24 cellular contexts compared by ENCODE assay signal in genomic region chr11:43116071-43116470, GRCh38.
"Had no signal": no experiment of that assay in that cellular context is flagged by ENCODE, and none has a peak within 500 bp of the region (broad histone marks: within the 10 kb centered on the region; RNA-seq: fewer than 3 reads in every experiment).

No MANE protein-coding gene starts in this region.

- H3K9me3 ChIP-seq: Peyer's patch, SJCRH30 had no signal

- H3K4me3 ChIP-seq: K562, PC-9, Peyer's patch, SJCRH30 had no signal

- H3K27me3 ChIP-seq: Peyer's patch, SJCRH30 had no signal

- H3K27ac ChIP-seq: HL-60, KMS-11, PC-9, Peyer's patch, SJCRH30 had no signal

- DNase-seq: Kasumi-1, MM.1S, NCI-H1092 treated with DMSO at 0.1 percent for 48 hours, NCI-H1417 treated with DMSO at 0.1 percent for 48 hours, NCI-H146, NCI-H1694 treated with DMSO at 0.1 percent for 48 hours, NCI-H1930, NCI-H2081, NCI-H2107, NCI-H2227 treated with DMSO at 0.1 percent for 48 hours, NCI-H524, NCI-H526 treated with DMSO at 0.1 percent for 48 hours, OCI-M1, PC-9, Peyer's patch, SHP77 treated with DMSO at 0.1 percent for 48 hours, SJCRH30, T-helper 1 cell, T-helper 17 cell had no signal

- ATAC-seq: K562, Right ventricle myocardium inferior, SK-N-SH treated with all-trans-retinoic acid at 6 μM for 48 hours, T-helper 17 cell had no signal

- H3K4me1 ChIP-seq: Peyer's patch, SJCRH30 had no signal

- H3K36me3 ChIP-seq: Peyer's patch, SJCRH30 had no signal
